12 cellular contexts compared by ENCODE assay signal in the genomic region with DNA sequence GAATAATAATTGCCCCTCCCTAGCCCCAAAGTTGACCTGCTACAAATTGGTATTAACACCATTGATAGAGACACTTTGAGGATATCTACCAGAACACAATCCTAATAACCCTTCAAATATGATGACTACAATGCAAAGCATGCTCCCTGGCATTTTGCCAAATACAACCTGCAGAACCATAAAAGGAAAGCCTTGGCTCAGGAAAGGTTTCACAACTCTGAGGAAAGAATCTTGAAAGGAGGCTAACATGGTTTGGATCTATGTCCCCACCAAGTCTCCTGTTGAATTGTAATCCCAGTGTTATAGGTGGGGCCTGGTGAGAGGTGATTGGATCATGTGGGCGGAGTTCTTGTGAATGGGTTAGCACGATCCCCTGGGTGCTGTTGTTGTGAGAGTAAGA.
DNase-seq lines count a peak whose midpoint lies in the region; ATAC-seq lines count a peak whose summit lies in the region.
"Had no signal": no experiment of that assay in that cellular context is flagged by ENCODE, and none has a peak within 500 bp of the region (broad histone marks: within the 10 kb centered on the region; RNA-seq: fewer than 3 reads in every experiment).

No MANE protein-coding gene starts in this region.

- no peaks in the 10 kb centered on the region for H3K36me3 ChIP-seq in aorta (ENCODE audit: control insufficient read depth in 1 of 2, insufficient read depth in 2 of 2, low read length in 1 of 2)
- no peaks in the 10 kb centered on the region for H3K36me3 ChIP-seq in H7 (replicated peaks; ENCODE audit: control insufficient read depth, insufficient read depth, low read length)
- H3K36me3 ChIP-seq in naive thymus-derived CD4-positive, alpha-beta T cell (ENCODE audit: control insufficient read depth in 2 of 3, insufficient read depth in 3 of 3, low read length in 3 of 3) = no peaks in the 10 kb centered on the region
- H3K36me3 ChIP-seq: HAP-1 had no signal

- no peaks in the 10 kb centered on the region for H3K9me3 ChIP-seq in aorta (ENCODE audit: control insufficient read depth, low read length)
- H3K9me3 ChIP-seq in naive thymus-derived CD4-positive, alpha-beta T cell (ENCODE audit: control insufficient read depth in 2 of 3, low read length in 3 of 3) = no peaks in the 10 kb centered on the region
- H3K9me3 ChIP-seq: HAP-1 had no signal

- H3K4me3 ChIP-seq in aorta (ENCODE audit: low read length in 2 of 2) (no peak overlapping the region), H7 (ENCODE audit: insufficient read depth, low read depth, low read length) (no peak overlapping the region)
- H3K4me3 ChIP-seq in naive thymus-derived CD4-positive, alpha-beta T cell (ENCODE audit: low read length) = no peak overlapping the region
- H3K4me3 ChIP-seq: HAP-1 had no signal

- H3K27me3 Mint-ChIP-seq in naive thymus-derived CD4-positive, alpha-beta T cell = no peaks in the 10 kb centered on the region

- H3K4me3 Mint-ChIP-seq in naive thymus-derived CD4-positive, alpha-beta T cell = no peak overlapping the region
- H3K4me3 Mint-ChIP-seq: nephron progenitor cell had no signal

- H3K27me3 ChIP-seq in aorta (ENCODE audit: control insufficient read depth in 1 of 2, insufficient read depth in 2 of 2, low read length in 1 of 2) (no peaks in the 10 kb centered on the region), H7 (ENCODE audit: control insufficient read depth, insufficient read depth, low read length) (no peaks in the 10 kb centered on the region)
- no peaks in the 10 kb centered on the region for H3K27me3 ChIP-seq in naive thymus-derived CD4-positive, alpha-beta T cell (ENCODE audit: control insufficient read depth in 2 of 2, insufficient read depth in 2 of 2, low read length in 2 of 2)

- POLR2A ChIA-PET in naive thymus-derived CD4-positive, alpha-beta T cell (lab: Charles Lee) = no interaction called here

- CTCF ChIA-PET in naive thymus-derived CD4-positive, alpha-beta T cell (lab: Charles Lee) = no interaction called here

- H3K4me1 Mint-ChIP-seq in naive thymus-derived CD4-positive, alpha-beta T cell = no peaks in the 10 kb centered on the region

- intact Hi-C loops in aorta (cut with DNase I) = no loop called here
- intact Hi-C loops in naive thymus-derived CD4-positive, alpha-beta T cell (cut with micrococcal nuclease) = no loop called here

- H3K27ac Mint-ChIP-seq in naive thymus-derived CD4-positive, alpha-beta T cell = no peak overlapping the region
- H3K27ac Mint-ChIP-seq: nephron progenitor cell had no signal

- no peak for ATAC-seq in aorta (ENCODE audit: low FRiP score)
- ATAC-seq in naive thymus-derived CD4-positive, alpha-beta T cell = no peak

- no peak overlapping the region for H3K27ac ChIP-seq in aorta (ENCODE audit: low read depth in 1 of 2, low read length in 2 of 2)
- no peak overlapping the region for H3K27ac ChIP-seq in naive thymus-derived CD4-positive, alpha-beta T cell (ENCODE audit: low read depth, low read length)
- H3K27ac ChIP-seq: C4-2B had no signal

- H3K36me3 Mint-ChIP-seq in naive thymus-derived CD4-positive, alpha-beta T cell = no peaks in the 10 kb centered on the region

- H3K4me1 ChIP-seq in aorta (ENCODE audit: control insufficient read depth in 1 of 2, insufficient read depth in 2 of 2, low read length in 2 of 2) = no peaks in the 10 kb centered on the region
- no peaks in the 10 kb centered on the region for H3K4me1 ChIP-seq in naive thymus-derived CD4-positive, alpha-beta T cell (ENCODE audit: control insufficient read depth in 2 of 2, insufficient read depth in 2 of 2, low read length in 2 of 2)
- H3K4me1 ChIP-seq: HAP-1 had no signal

- WGBS in aorta, 2 donors = 92 to 93% methylated on average over 2 of the region's 2 CpGs

- peaks cover 0 to 5% (median 0%) of the 10 kb centered on the region in 11 donors for H3K9me3 Mint-ChIP-seq in naive thymus-derived CD4-positive, alpha-beta T cell
- H3K9me3 Mint-ChIP-seq: nephron progenitor cell had no signal

- DNase-seq in COR-L47 (lab: John Stamatoyannopoulos, UW) = peak; percentile 56
- DNase-seq in HK-2 (ENCODE audit: unreplicated experiment) = peak; percentile 8
- DNase-seq in RPMI8226 = peak; percentile 24
- DNase-seq in glomerular endothelial cell (ENCODE audit: extremely low read depth, low read depth, low spot score) = peak; percentile 29
- DNase-seq in NCI-H187 treated with DMSO at 0.1 percent for 48 hours (lab: John Stamatoyannopoulos, UW) = no peak
- DNase-seq in aorta = no peak
- DNase-seq in H7 = no peak
- no peak for DNase-seq in naive thymus-derived CD4-positive, alpha-beta T cell
- DNase-seq: anterior cingulate cortex, nephron progenitor cell had no signal

Comparison
In these comparisons a context has a peak if more than half of its experiments do, and no peak if none do; other contexts are left out.
1. DNase-seq: peak in COR-L47 (single experiment), HK-2 (single experiment), RPMI8226 (single experiment) and glomerular endothelial cell (single experiment); none in NCI-H187 treated with DMSO at 0.1 percent for 48 hours (single experiment), aorta (0 of 2), H7 (single experiment) and naive thymus-derived CD4-positive, alpha-beta T cell (0 of 9).